8 cellular contexts compared by ENCODE assay signal in the genomic region with DNA sequence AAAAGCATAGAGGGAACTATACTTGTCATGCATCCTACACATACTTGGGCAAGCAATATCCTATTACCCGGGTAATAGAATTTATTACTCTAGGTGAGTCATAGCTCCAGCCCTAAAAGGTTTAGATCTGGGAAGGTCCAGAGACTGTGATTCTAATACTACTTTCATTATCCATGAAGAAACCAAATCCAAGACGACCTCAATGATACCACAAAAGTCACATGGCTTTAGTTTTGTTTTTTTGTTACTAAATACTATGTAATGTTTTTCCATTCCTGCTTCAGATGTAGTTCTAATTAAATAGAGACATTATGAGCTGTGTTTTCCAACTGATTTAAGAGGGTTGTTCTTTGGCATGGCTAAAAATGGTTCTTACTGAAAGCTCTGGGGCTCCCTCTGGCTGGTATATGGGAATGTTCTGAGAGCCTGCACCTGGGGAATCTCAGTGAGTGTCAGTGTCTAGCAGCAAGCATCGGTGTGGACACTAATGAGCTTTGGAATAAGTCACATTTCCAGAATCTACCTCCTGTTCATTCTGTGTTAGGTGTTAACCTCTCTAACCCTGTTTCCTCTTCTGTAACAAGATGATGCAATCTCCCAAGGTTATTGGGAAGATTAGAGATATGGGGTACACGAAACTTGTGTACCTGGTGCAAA. TPM values are rescaled to one million over a fixed set of nuclear protein-coding genes. Genes with fewer than 3 reads are reported as not detected.
DNase-seq lines count a peak whose midpoint lies in the region; ATAC-seq, FAIRE-seq and TF ChIP-seq lines count a peak whose summit lies in the region.

No MANE protein-coding gene starts in this region.

- DNase-seq in NCI-H226 (peak; percentile 35), endothelial cell of umbilical vein (ENCODE audit: low read depth, low spot score) (peak; percentile 59), myocyte (ENCODE audit: low read depth) (peak; percentile 71), MV-4-11 (lab: John Stamatoyannopoulos, UW) (no peak)
- no peak for DNase-seq in NK-92 treated with Interleukin-12 subunit alpha and Interleukin-12 subunit beta, amount 100 ng/mL, for 24 hours (lab: John Stamatoyannopoulos, UW)

- H3K9ac ChIP-seq in endothelial cell of umbilical vein (replicated peaks; ENCODE audit: extremely low read depth, insufficient read depth, low read length) = no peak overlapping the region

- ATAC-seq in HG02759 (IDR thresholded peaks at IDR 0.05; ENCODE audit: unreplicated experiment) (no peak), GM21576 (IDR thresholded peaks at IDR 0.05; ENCODE audit: unreplicated experiment) (no peak)

- H3K4me3 ChIP-seq in endothelial cell of umbilical vein (replicated peaks in 1 of 3; ENCODE audit: insufficient read depth in 1 of 3, low read depth in 1 of 3, low read length in 3 of 3) = no peak overlapping the region

- H3K9me1 ChIP-seq in endothelial cell of umbilical vein (replicated peaks; ENCODE audit: control insufficient read depth, extremely low read depth, insufficient read depth, low read length) = no peaks in the 10 kb centered on the region

- no peaks in the 10 kb centered on the region for H3K36me3 ChIP-seq in endothelial cell of umbilical vein (ENCODE audit: control insufficient read depth in 2 of 2, extremely low read depth in 1 of 2, insufficient read depth in 2 of 2, low read length in 2 of 2)

- no peaks in the 10 kb centered on the region for H3K79me2 ChIP-seq in endothelial cell of umbilical vein (ENCODE audit: control insufficient read depth, insufficient read depth, low read length)

- no peaks in the 10 kb centered on the region for H3K27me3 ChIP-seq in endothelial cell of umbilical vein (ENCODE audit: control insufficient read depth in 2 of 2, insufficient read depth in 2 of 2, low read length in 2 of 2)

- intact Hi-C loops in endothelial cell of umbilical vein (cut with micrococcal nuclease) = loop anchor here (1.0 kb wide), 1 partner anchor 146 kb away; no protein-coding TSS in a partner anchor

- dilution Hi-C loops in endothelial cell of umbilical vein (cut with MboI; ENCODE audit: extremely low pct_ligation_motif_present, low sequenced_read_pairs) = no loop called here

- H3K4me2 ChIP-seq in endothelial cell of umbilical vein (ENCODE audit: insufficient read depth, low read length) = no peak overlapping the region

- no peak for TF ChIP-seq POLR2A in endothelial cell of umbilical vein (IDR thresholded peaks at IDR 0.05; ENCODE audit: low read depth, low read length)

- no peaks in the 10 kb centered on the region for H3K4me1 ChIP-seq in endothelial cell of umbilical vein (ENCODE audit: control insufficient read depth, extremely low read depth, insufficient read depth, low read length)

- no peak overlapping the region for H2AFZ ChIP-seq in endothelial cell of umbilical vein (ENCODE audit: low read depth, low read length)

- CTCF ChIA-PET in endothelial cell of umbilical vein (lab: Charles Lee) = interaction anchor here (0.5 to 5.0 kb wide), 30 partner anchors 8 to 824 kb away, joined by 3 to 79 read pairs (median 4); a partner anchor contains a TSS

- H3K9me3 ChIP-seq in endothelial cell of umbilical vein (replicated peaks; ENCODE audit: control insufficient read depth, insufficient read depth, low read length) = no peaks in the 10 kb centered on the region

- no peaks in the 10 kb centered on the region for H4K20me1 ChIP-seq in endothelial cell of umbilical vein (replicated peaks; ENCODE audit: control insufficient read depth, extremely low read depth, insufficient read depth, low read length)

- H3K27ac ChIP-seq in C4-2B (no peak overlapping the region), endothelial cell of umbilical vein (ENCODE audit: insufficient read depth, low read depth, low read length) (no peak overlapping the region)

- TF ChIP-seq CTCF in C4-2B (conservative IDR thresholded peaks at IDR 0.05) = peak; percentile 46
- TF ChIP-seq CTCF in endothelial cell of umbilical vein (IDR thresholded peaks at IDR 0.05; ENCODE audit: extremely low read depth in 1 of 2, insufficient read depth in 1 of 2, low read depth in 1 of 2, low read length in 2 of 2) = peak in 1 of 2 donors; percentile 46

- POLR2A ChIA-PET in endothelial cell of umbilical vein (lab: Charles Lee) = no interaction called here

- BruUV-seq in endothelial cell of umbilical vein (replicated peaks; lab: Mats Ljungman, UMichigan) = no TSS peak

- FAIRE-seq in endothelial cell of umbilical vein (lab: Jason Lieb, UNC) = no peak

TF ChIP-seq in endothelial cell of umbilical vein, 7 proteins besides CTCF, POLR2A, EP300 and RAD21:
- TF ChIP-seq POLR2AphosphoS5 (IDR thresholded peaks at IDR 0.05; ENCODE audit: insufficient read depth, low read depth, low read length) = no peak
- TF ChIP-seq FOS (IDR thresholded peaks at IDR 0.05; ENCODE audit: borderline replicate concordance, insufficient read depth, low read length) = no peak
- no peak for TF ChIP-seq JUN (IDR thresholded peaks at IDR 0.05; ENCODE audit: borderline replicate concordance, insufficient read depth, insufficient read length, low read depth)
- TF ChIP-seq, protein P1, sequence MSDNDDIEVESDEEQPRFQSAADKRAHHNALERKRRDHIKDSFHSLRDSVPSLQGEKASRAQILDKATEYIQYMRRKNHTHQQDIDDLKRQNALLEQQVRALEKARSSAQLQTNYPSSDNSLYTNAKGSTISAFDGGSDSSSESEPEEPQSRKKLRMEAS (IDR thresholded peaks at IDR 0.05; ENCODE audit: insufficient read depth, insufficient read length) = no peak
- TF ChIP-seq EZH2 (IDR thresholded peaks at IDR 0.05; ENCODE audit: borderline replicate concordance, low read depth, low read length, severe bottlenecking) = no peak
- TF ChIP-seq GATA2 (IDR thresholded peaks at IDR 0.05; ENCODE audit: insufficient read depth, insufficient read length, low read depth, low read length) = no peak
- TF ChIP-seq MYC (IDR thresholded peaks at IDR 0.05; ENCODE audit: low read depth, low read length) = no peak

RNA-seq across cellular contexts. Expression of a gene that starts 20.5 kb away (rescaled TPM):
- total RNA-seq in endothelial cell of umbilical vein = 0.21 TPM in 1 of 2 replicates, not detected in the other
- 0.08 and 0.11 TPM in 2 replicates for polyA plus RNA-seq in endothelial cell of umbilical vein
- polyA plus RNA-seq in endothelial cell of umbilical vein (2011; cell fraction: cytosol; rRNA removed) = 0.03 and 0.04 TPM in 2 replicates
- 0.18 and 0.21 TPM in 2 replicates for polyA plus RNA-seq in endothelial cell of umbilical vein (2011; cell fraction: nucleus; rRNA removed)
- polyA plus RNA-seq in endothelial cell of umbilical vein (2012) = not detected in 2 replicates
- polyA minus RNA-seq in endothelial cell of umbilical vein = 0.29 TPM in 1 of 2 replicates, not detected in the other
- not detected for polyA minus RNA-seq in endothelial cell of umbilical vein (2011; cell fraction: cytosol; rRNA and poly(A)+ RNA removed)
- not detected in 2 replicates for polyA minus RNA-seq in endothelial cell of umbilical vein (2011; cell fraction: nucleus; rRNA and poly(A)+ RNA removed)
- total RNA-seq in myocyte = 0.11 TPM in 1 of 2 replicates, not detected in the other
- 0.25 TPM for polyA plus RNA-seq in myocyte (2012)

RNA-seq across cellular contexts. Expression of a gene that starts 23.8 kb away (rescaled TPM):
- 2.9 and 5.5 TPM in 2 replicates for total RNA-seq in endothelial cell of umbilical vein
- 5.4 and 5.6 TPM in 2 replicates for polyA plus RNA-seq in endothelial cell of umbilical vein
- 4.9 TPM in 2 replicates for polyA plus RNA-seq in endothelial cell of umbilical vein (2011; cell fraction: cytosol; rRNA removed)
- polyA plus RNA-seq in endothelial cell of umbilical vein (2011; cell fraction: nucleus; rRNA removed) = 4.0 and 4.1 TPM in 2 replicates
- polyA plus RNA-seq in endothelial cell of umbilical vein (2012) = 2.0 and 2.4 TPM in 2 replicates
- polyA minus RNA-seq in endothelial cell of umbilical vein = 6.6 and 7.1 TPM in 2 replicates
- 0.31 TPM for polyA minus RNA-seq in endothelial cell of umbilical vein (2011; cell fraction: cytosol; rRNA and poly(A)+ RNA removed)
- polyA minus RNA-seq in endothelial cell of umbilical vein (2011; cell fraction: nucleus; rRNA and poly(A)+ RNA removed) = 1.9 and 2.6 TPM in 2 replicates
- total RNA-seq in myocyte = 12.9 and 13.9 TPM in 2 replicates
- 5.9 TPM for polyA plus RNA-seq in myocyte (2012)

Comparison
In these comparisons a context has a peak if more than half of its experiments do, and no peak if none do; other contexts are left out.
1. DNase-seq: peak in NCI-H226 (single experiment), endothelial cell of umbilical vein (single experiment) and myocyte (single experiment); none in MV-4-11 (single experiment) and NK-92 treated with Interleukin-12 subunit alpha and Interleukin-12 subunit beta, amount 100 ng/mL, for 24 hours (single experiment).